ENCODE assay signal across 10 cellular contexts in the genomic region with DNA sequence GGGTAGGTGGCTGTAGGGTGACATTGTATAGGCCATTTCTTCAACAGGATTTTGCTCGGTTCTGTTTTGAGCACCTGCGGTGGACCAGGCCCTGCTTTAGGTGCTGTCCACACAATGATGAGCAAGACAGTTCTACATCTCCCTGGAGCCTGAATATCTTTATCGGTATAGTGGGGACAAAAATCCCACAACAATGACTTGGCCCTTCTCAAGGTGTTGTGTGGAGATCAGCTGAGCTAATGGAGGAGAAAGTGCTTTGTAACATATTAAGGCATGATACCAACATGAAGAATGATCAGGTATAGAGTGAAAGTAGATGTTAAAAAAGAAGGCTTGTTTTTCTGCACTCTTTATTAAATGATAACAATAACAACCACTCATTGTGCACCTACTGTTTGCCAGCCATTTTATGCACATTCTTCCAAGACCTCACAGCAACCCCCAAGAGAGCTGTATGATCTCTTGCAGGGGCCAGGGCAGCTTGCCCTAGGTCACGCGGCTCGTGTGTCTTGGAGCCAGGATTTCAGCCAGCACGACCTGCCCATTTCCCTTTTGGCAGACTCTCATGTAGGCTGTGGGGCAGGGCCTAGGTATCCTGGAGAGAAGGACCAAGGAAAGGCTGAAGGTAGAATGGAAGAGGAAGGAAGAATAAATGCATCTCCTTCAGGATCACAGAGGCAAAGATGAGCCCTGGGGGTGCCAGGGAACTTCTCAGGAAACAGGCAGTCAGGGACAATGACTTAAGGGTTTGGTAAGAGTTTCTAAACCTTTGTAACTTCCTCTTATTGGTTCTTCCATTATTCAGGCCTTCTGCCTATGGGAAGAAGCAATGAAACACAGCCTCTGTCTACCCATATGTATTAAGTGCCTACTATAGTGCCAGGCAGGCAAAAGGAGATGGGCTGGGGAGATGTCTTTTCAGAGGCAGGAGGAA. TPM values are rescaled to one million over a fixed set of nuclear protein-coding genes. Genes with fewer than 3 reads are reported as not detected.
A peak's percentile ranks its signal among the peaks of the same experiment; 100 is the strongest.
DNase-seq lines count a peak whose midpoint lies in the region; ATAC-seq, FAIRE-seq and TF ChIP-seq lines count a peak whose summit lies in the region.
"Had no signal": no experiment of that assay in that cellular context is flagged by ENCODE, and none has a peak within 500 bp of the region (broad histone marks: within the 10 kb centered on the region; RNA-seq: fewer than 3 reads in every experiment).

No MANE protein-coding gene starts in this region.

- intact Hi-C loops in right lobe of liver (cut with DNase I) (no loop called here), HepG2 (cut with micrococcal nuclease; ENCODE audit: unreplicated experiment) (no loop called here)

- POLR2A ChIA-PET in HepG2 (lab: Yijun Ruan, JAX) = no interaction called here

- no peak for TF ChIP-seq RAD21 in HepG2 (CRISPR knock-in tag; IDR thresholded peaks at IDR 0.05)

- DNase-seq in right lobe of liver (peak; percentile 46 to 69 (median 56)), HepG2 (ENCODE audit: low spot score) (no peak), SKM-1 (lab: John Stamatoyannopoulos, UW; ENCODE audit: unreplicated experiment) (peak; percentile 96), medulla oblongata (ENCODE audit: extremely low spot score) (no peak), NCI-H524 treated with DMSO at 0.1 percent for 48 hours (lab: John Stamatoyannopoulos, UW) (no peak), cerebellum (ENCODE audit: low spot score) (no peak), UCSD-AML1 (lab: John Stamatoyannopoulos, UW; ENCODE audit: unreplicated experiment) (no peak)
- DNase-seq: SK-N-SH had no signal

- TF ChIP-seq EP300 in HepG2 (IDR thresholded peaks at IDR 0.05; ENCODE audit: low read depth in 2 of 2, low read length in 2 of 2) (no peak), HepG2 (CRISPR knock-in tag; IDR thresholded peaks at IDR 0.05; ENCODE audit: borderline replicate concordance) (no peak)

- H3K9me3 ChIP-seq in right lobe of liver = no peaks in the 10 kb centered on the region
- H3K9me3 ChIP-seq in HepG2 (ENCODE audit: low read length) = no peaks in the 10 kb centered on the region
- H3K9me3 ChIP-seq: SK-N-SH had no signal

- CTCF ChIA-PET in HepG2 (lab: Yijun Ruan, JAX; ENCODE audit: low intra/inter-chr PET ratio, low total read pairs) = no interaction called here

- H4K20me1 ChIP-seq in HepG2 (ENCODE audit: insufficient read depth, low read length) = no peaks in the 10 kb centered on the region

- no peak for FAIRE-seq in HepG2 (lab: Jason Lieb, UNC)
- FAIRE-seq: A204.1 had no signal

- 29% methylated on average over 5 of the region's 7 CpGs for WGBS in right lobe of liver (ENCODE audit: insufficient coverage, low coverage, low lambda C conversion rate, missing lambda C conversion rate)
- WGBS in HepG2 (ENCODE audit: low lambda C conversion rate) = 60% methylated on average over 7 of the region's 7 CpGs

- H3K4me3 ChIP-seq in right lobe of liver (no peak overlapping the region), HepG2 (replicated peaks in 1 of 3; ENCODE audit: insufficient read depth in 1 of 3, low read depth in 2 of 3, low read length in 3 of 3) (no peak overlapping the region)

- no peak overlapping the region for H3K9ac ChIP-seq in HepG2 (ENCODE audit: insufficient read depth, low read depth, low read length)
- H3K9ac ChIP-seq: SK-N-SH had no signal

- no TSS peak for BruUV-seq in HepG2 (replicated peaks; lab: Mats Ljungman, UMichigan)

- no peak for TF ChIP-seq CTCF in right lobe of liver (IDR thresholded peaks at IDR 0.05)
- no peak for TF ChIP-seq CTCF in HepG2 (CRISPR knock-in tag; IDR thresholded peaks at IDR 0.05)

- H2AFZ ChIP-seq in HepG2 (ENCODE audit: low read length) = no peak overlapping the region

- no peak for TF ChIP-seq POLR2A in right lobe of liver (IDR thresholded peaks at IDR 0.05)
- TF ChIP-seq POLR2A in HepG2 (IDR thresholded peaks at IDR 0.05; ENCODE audit: insufficient read depth in 1 of 2, low read depth in 2 of 2, low read length in 2 of 2) = no peak

- H3K36me3 ChIP-seq in right lobe of liver = no peaks in the 10 kb centered on the region
- no peaks in the 10 kb centered on the region for H3K36me3 ChIP-seq in HepG2 (replicated peaks in 1 of 2; ENCODE audit: control insufficient read depth in 1 of 2, insufficient read depth in 2 of 2, low read length in 2 of 2)

- ATAC-seq in right lobe of liver (peak; percentile 57 to 73 (median 60)), HepG2 (no peak), HG03039 (IDR thresholded peaks at IDR 0.05; ENCODE audit: unreplicated experiment) (peak; percentile 24)

- H3K27ac ChIP-seq in right lobe of liver = no peak overlapping the region
- H3K27ac ChIP-seq in HepG2 (ENCODE audit: extremely low read length, insufficient read depth, low read length) = no peak overlapping the region

- H3K4me1 ChIP-seq in right lobe of liver (peaks cover 0 to 4% (median 0%) of the 10 kb centered on the region in 4 donors), HepG2 (ENCODE audit: insufficient read depth, low read length) (no peaks in the 10 kb centered on the region)

- no peak overlapping the region for H3K4me2 ChIP-seq in HepG2 (ENCODE audit: low read depth, low read length)
- H3K4me2 ChIP-seq: SK-N-SH had no signal

- H3K27me3 ChIP-seq in right lobe of liver (no peaks in the 10 kb centered on the region), HepG2 (ENCODE audit: control insufficient read depth in 1 of 2, insufficient read depth in 2 of 2, low read length in 2 of 2) (no peaks in the 10 kb centered on the region; a peak in 1 of 5 replicates)

- H3K79me2 ChIP-seq in HepG2 (ENCODE audit: insufficient read depth, low read length) = no peaks in the 10 kb centered on the region

- in situ Hi-C loops in HepG2 (cut with HindIII; ENCODE audit: extremely low pct_ligation_motif_present, low pct_unique_long_range_greater_than_20kb) = no loop called here

TF ChIP-seq in HepG2, 621 proteins besides CTCF, POLR2A, EP300 and RAD21 (continues in another document):
- no peak for TF ChIP-seq RBM39 (IDR thresholded peaks at IDR 0.05; ENCODE audit: low read depth, low read length, poor library complexity, severe bottlenecking)
- no peak for TF ChIP-seq ZNF10 (CRISPR knock-in tag; IDR thresholded peaks at IDR 0.05; ENCODE audit: borderline replicate concordance, low read depth)
- no peak for TF ChIP-seq ZFP36L1 (CRISPR knock-in tag; IDR thresholded peaks at IDR 0.05)
- TF ChIP-seq KAT8 (CRISPR knock-in tag; IDR thresholded peaks at IDR 0.05) = no peak
- no peak for TF ChIP-seq ISX (CRISPR knock-in tag; conservative IDR thresholded peaks at IDR 0.05)

RNA-seq across cellular contexts. Expression of a gene that starts 50.0 kb away (rescaled TPM):
- total RNA-seq in right lobe of liver (1 to 10 TPM; 2.3 to 7.5 (median 3.9) TPM), HepG2 (2016; rRNA removed; fragmentation: Illumina TruSeq; extraction: Trizol) (0.73 and 1.1 TPM in 2 replicates), cerebellum (3.2 TPM)
- 0.30 and 0.35 TPM in 2 replicates for total RNA-seq in HepG2 (2016; cell fraction: cytosol; rRNA removed; fragmentation: Illumina TruSeq; extraction: Trizol; ENCODE audit: low read depth)
- 0.76 and 0.92 TPM in 2 replicates for total RNA-seq in HepG2 (2016; cell fraction: insoluble cytoplasmic fraction; rRNA removed; fragmentation: Illumina TruSeq; extraction: Trizol)
- total RNA-seq in HepG2 (2016; cell fraction: membrane; rRNA removed; fragmentation: Illumina TruSeq; extraction: Trizol) = 0.41 and 0.49 TPM in 2 replicates
- 1.4 and 2.4 TPM in 2 replicates for total RNA-seq in HepG2 (2016; cell fraction: nucleus; rRNA removed; fragmentation: Illumina TruSeq; extraction: Trizol)
- 0.13 and 0.24 TPM in 2 replicates for polyA plus RNA-seq in HepG2 (2011; rRNA removed)
- 0.11 and 0.12 TPM in 2 replicates for polyA plus RNA-seq in HepG2 (2011; cell fraction: cytosol; rRNA removed)
- 1.3 and 1.4 TPM in 2 replicates for polyA plus RNA-seq in HepG2 (2011; cell fraction: nucleus; rRNA removed)
- polyA plus RNA-seq in HepG2 (2012) = 0.12 and 0.28 TPM in 2 replicates
- 0.07 and 0.09 TPM in 2 replicates for polyA plus RNA-seq in HepG2 (2016; cell fraction: cytosol; fragmentation: Illumina TruSeq; extraction: Trizol; ENCODE audit: low read depth)
- 0.50 and 0.53 TPM in 2 replicates for polyA plus RNA-seq in HepG2 (2016; cell fraction: insoluble cytoplasmic fraction; fragmentation: Illumina TruSeq; extraction: Trizol; ENCODE audit: low read depth)
- 0.06 and 0.14 TPM in 2 replicates for polyA plus RNA-seq in HepG2 (2016; cell fraction: membrane; fragmentation: Illumina TruSeq; extraction: Trizol; ENCODE audit: low read depth)
- polyA plus RNA-seq in HepG2 (2016; cell fraction: nucleus; fragmentation: Illumina TruSeq; extraction: Trizol; ENCODE audit: insufficient read depth, low read depth) = 1.8 and 2.1 TPM in 2 replicates
- 0.78 and 4.8 TPM in 2 replicates for polyA minus RNA-seq in HepG2 (2011; rRNA and poly(A)+ RNA removed; ENCODE audit: low replicate concordance)
- polyA minus RNA-seq in HepG2 (2011; cell fraction: cytosol; rRNA and poly(A)+ RNA removed) = 0.35 and 0.40 TPM in 2 replicates
- polyA minus RNA-seq in HepG2 (2011; cell fraction: nucleus; rRNA and poly(A)+ RNA removed) = 0.90 and 1.1 TPM in 2 replicates

Comparison
In these comparisons a context has a peak if more than half of its experiments do, and no peak if none do; other contexts are left out.
1. DNase-seq: peak in right lobe of liver (3 of 3) and SKM-1 (single experiment); none in HepG2 (single experiment), medulla oblongata (single experiment), NCI-H524 treated with DMSO at 0.1 percent for 48 hours (single experiment), cerebellum (single experiment) and UCSD-AML1 (single experiment).